15 cellular contexts compared by ENCODE assay signal in the genomic region with DNA sequence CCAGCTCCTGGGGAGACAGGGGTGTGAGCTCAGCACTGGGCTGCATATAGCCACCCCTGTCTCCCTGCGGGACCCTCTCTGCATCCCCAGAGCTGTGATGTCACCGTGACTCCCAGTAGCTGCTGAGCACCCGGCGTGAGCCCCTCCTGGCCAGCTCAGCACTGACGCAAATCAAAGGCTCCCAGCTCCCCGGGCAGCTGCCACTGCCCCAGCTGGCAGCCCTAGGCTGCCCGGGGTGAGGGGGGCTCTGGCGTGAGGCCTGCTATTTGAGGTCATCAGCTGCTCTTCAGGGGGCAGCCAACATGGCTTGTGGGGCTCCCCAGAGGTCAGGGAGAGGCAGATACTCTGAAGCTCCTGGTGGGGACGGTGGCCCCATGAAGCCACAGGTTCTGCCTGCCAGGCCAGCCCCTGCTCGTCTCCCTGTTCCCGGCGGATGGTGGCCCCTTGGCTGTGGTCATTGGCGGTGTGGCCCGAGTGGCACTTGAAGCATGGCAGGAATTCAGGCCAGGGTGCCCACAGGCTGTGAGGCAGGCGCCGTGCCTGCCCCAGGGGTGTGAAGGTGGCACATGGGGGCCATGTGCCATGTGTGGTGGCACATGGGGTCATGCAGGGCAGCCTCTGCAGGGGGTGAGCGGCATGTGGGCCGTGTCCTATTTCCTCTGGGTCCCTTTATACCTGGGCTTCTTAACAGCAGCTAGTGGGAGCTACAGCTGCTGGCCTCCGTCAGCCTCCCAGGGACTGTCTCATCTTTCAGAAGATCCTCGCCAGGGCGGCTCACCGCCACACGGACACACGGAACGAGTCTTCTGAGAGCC.
A peak's percentile ranks its signal among the peaks of the same experiment; 100 is the strongest.
DNase-seq lines count a peak whose midpoint lies in the region; ATAC-seq and TF ChIP-seq lines count a peak whose summit lies in the region.
"Had no signal": no experiment of that assay in that cellular context is flagged by ENCODE, and none has a peak within 500 bp of the region (broad histone marks: within the 10 kb centered on the region; RNA-seq: fewer than 3 reads in every experiment).

No MANE protein-coding gene starts in this region.

- H3K9me3 ChIP-seq in right atrium auricular region: no peaks in the 10 kb centered on the region
- H3K9me3 ChIP-seq: left lung had no signal

- TF ChIP-seq CTCF in right atrium auricular region (IDR thresholded peaks at IDR 0.05) (no peak), VCaP (conservative IDR thresholded peaks at IDR 0.05) (no peak)

- H3K9me3 Mint-ChIP-seq in activated CD4-positive, alpha-beta memory T cell treated with anti-CD3 and anti-CD28 coated beads for 36 hours: peaks cover 2% of the 10 kb centered on the region
- H3K9me3 Mint-ChIP-seq: T-cell had no signal

- DNase-seq in Right ventricle myocardium inferior (ENCODE audit: missing footprints) (no peak), right atrium auricular region (ENCODE audit: low spot score) (no peak), left kidney (ENCODE audit: low read depth, low spot score) (peak; percentile 69), AML-193 (lab: John Stamatoyannopoulos, UW) (no peak), cerebellum (ENCODE audit: low spot score) (no peak)
- DNase-seq in activated CD4-positive, alpha-beta memory T cell treated with anti-CD3 and anti-CD28 coated beads for 36 hours: no peak
- DNase-seq in activated CD8-positive, alpha-beta memory T cell treated with anti-CD3 and anti-CD28 coated beads, Interleukin-2, amount 50 U/mL, for 4 hours: no peak
- DNase-seq: activated CD4-positive, CD25-positive, alpha-beta regulatory T cell treated with anti-CD3 and anti-CD28 coated beads, Interleukin-2, amount 50 U/mL, for 72 hours; DND-41; hippocampal formation; left lung; nephron progenitor cell; T-cell had no signal

- H3K27me3 ChIP-seq in right atrium auricular region: no peaks in the 10 kb centered on the region
- H3K27me3 ChIP-seq: left lung had no signal

- ATAC-seq in Right ventricle myocardium inferior: peak; percentile 53
- ATAC-seq: left lung, T-cell had no signal

- H3K36me3 Mint-ChIP-seq in activated CD4-positive, alpha-beta memory T cell treated with anti-CD3 and anti-CD28 coated beads for 36 hours: no peaks in the 10 kb centered on the region
- H3K36me3 Mint-ChIP-seq: activated naive CD8-positive, alpha-beta T cell; T-cell had no signal

- no peaks in the 10 kb centered on the region for H3K27me3 Mint-ChIP-seq in activated CD4-positive, alpha-beta memory T cell treated with anti-CD3 and anti-CD28 coated beads for 36 hours

- intact Hi-C loops in Right ventricle myocardium inferior (cut with DNase I): no loop called here
- intact Hi-C loops in activated CD4-positive, alpha-beta memory T cell treated with anti-CD3 and anti-CD28 coated beads for 36 hours (cut with micrococcal nuclease): no loop called here

- peaks cover 6% of the 10 kb centered on the region for H3K4me1 Mint-ChIP-seq in activated CD4-positive, alpha-beta memory T cell treated with anti-CD3 and anti-CD28 coated beads for 36 hours (ENCODE audit: low read depth)

- peaks cover 0 to 30% of the 10 kb centered on the region in 2 donors for H3K4me1 ChIP-seq in right atrium auricular region

- H3K4me3 Mint-ChIP-seq in activated CD4-positive, alpha-beta memory T cell treated with anti-CD3 and anti-CD28 coated beads for 36 hours: no peak overlapping the region
- H3K4me3 Mint-ChIP-seq: activated naive CD8-positive, alpha-beta T cell; nephron progenitor cell; T-cell had no signal

- CTCF ChIA-PET in activated CD4-positive, alpha-beta memory T cell treated with anti-CD3 and anti-CD28 coated beads for 36 hours (lab: Charles Lee): no interaction called here

- H3K27ac ChIP-seq in right atrium auricular region (peak overlapping the region in 1 of 2 donors; percentile 45), VCaP (peak overlapping the region; percentile 100; the same call in 1 of the 2 replicates)
- H3K27ac ChIP-seq: left lung had no signal

- no peaks in the 10 kb centered on the region for H3K36me3 ChIP-seq in right atrium auricular region
- H3K36me3 ChIP-seq: left lung had no signal

- no peak overlapping the region for H3K27ac Mint-ChIP-seq in activated CD4-positive, alpha-beta memory T cell treated with anti-CD3 and anti-CD28 coated beads for 36 hours
- H3K27ac Mint-ChIP-seq: activated naive CD8-positive, alpha-beta T cell; T-cell had no signal

- H3K4me3 ChIP-seq in right atrium auricular region: no peak overlapping the region
- H3K4me3 ChIP-seq: left lung had no signal

- POLR2A ChIA-PET in activated CD4-positive, alpha-beta memory T cell treated with anti-CD3 and anti-CD28 coated beads for 36 hours (lab: Charles Lee): no interaction called here
